Comparison of ENCODE assay signal across 16 cellular contexts in genomic region chr10:69498711-69499471, GRCh38. TPM values are rescaled to one million over a fixed set of nuclear protein-coding genes. Genes with fewer than 3 reads are reported as not detected.
DNase-seq lines count a peak whose midpoint lies in the region; ATAC-seq and TF ChIP-seq lines count a peak whose summit lies in the region.
"Had no signal": no experiment of that assay in that cellular context is flagged by ENCODE, and none has a peak within 500 bp of the region (broad histone marks: within the 10 kb centered on the region; RNA-seq: fewer than 3 reads in every experiment).

No MANE protein-coding gene starts in this region.

- H3K4me1 ChIP-seq in stomach (peaks cover 19 to 89% (median 49%) of the 10 kb centered on the region in 4 donors), MM.1S (ENCODE audit: low read length) (no peaks in the 10 kb centered on the region)

- no peaks in the 10 kb centered on the region for H3K9me3 ChIP-seq in stomach
- H3K9me3 ChIP-seq in MM.1S (replicated peaks; ENCODE audit: insufficient read depth, low read length): no peaks in the 10 kb centered on the region
- H3K9me3 ChIP-seq: BLaER1 had no signal

- H3K79me2 ChIP-seq in MM.1S (ENCODE audit: low read length): no peaks in the 10 kb centered on the region

- TF ChIP-seq CTCF in stomach (IDR thresholded peaks at IDR 0.05) (no peak), MM.1S (IDR thresholded peaks at IDR 0.05; ENCODE audit: low read length) (no peak)

- no peak for TF ChIP-seq EP300 in stomach (IDR thresholded peaks at IDR 0.05)

- H3K4me2 ChIP-seq in MM.1S (ENCODE audit: low read depth, low read length): no peak overlapping the region

- 67 to 78% (median 75%) methylated on average over 10 of the region's 10 CpGs for WGBS in stomach, 5 donors

- TF ChIP-seq POLR2A in stomach (IDR thresholded peaks at IDR 0.05): no peak

- H2AFZ ChIP-seq in MM.1S (ENCODE audit: low read length): no peak overlapping the region

- no peak overlapping the region for H3K9ac ChIP-seq in MM.1S (ENCODE audit: low read length)
- H3K9ac ChIP-seq: BLaER1 had no signal

- peak; percentile 23 for DNase-seq in EL
- peak; percentile 76 for DNase-seq in RPMI7951 (ENCODE audit: low read depth)
- peak; percentile 37 for DNase-seq in islet precursor cell
- DNase-seq in stomach: peak; percentile 26
- no peak for DNase-seq in DMS79 treated with DMSO at 0.1 percent for 48 hours (lab: John Stamatoyannopoulos, UW)
- DNase-seq in MM.1S: no peak
- DNase-seq: activated CD8-positive, alpha-beta T cell treated with anti-CD3 and anti-CD28 coated beads for 36 hours; activated gamma-delta T cell treated with Interleukin-2 at 50 U/mL for 16 hours; GOT3; NCI-H524 treated with DMSO at 0.1 percent for 48 hours had no signal

- no peak overlapping the region for H3K4me3 ChIP-seq in stomach
- no peak overlapping the region for H3K4me3 ChIP-seq in MM.1S (ENCODE audit: low read length)
- H3K4me3 ChIP-seq: BLaER1, K562, lung had no signal

- H3K27ac ChIP-seq in stomach (peak overlapping the region in 4 of 5 donors; percentile 4 to 65 (median 55)), MM.1S (ENCODE audit: low read length) (no peak overlapping the region)
- H3K27ac ChIP-seq: BLaER1, RWPE1 had no signal

- H3K9me2 ChIP-seq in MM.1S (replicated peaks; ENCODE audit: insufficient read depth, low read length): no peaks in the 10 kb centered on the region

- intact Hi-C loops in stomach (cut with DNase I; ENCODE audit: low total_unique reads): no loop called here

- peaks cover 0 to 78% (median 71%) of the 10 kb centered on the region in 4 donors for H3K36me3 ChIP-seq in stomach
- no peaks in the 10 kb centered on the region for H3K36me3 ChIP-seq in MM.1S (replicated peaks; ENCODE audit: insufficient read depth, low read length)
- H3K36me3 ChIP-seq: BLaER1 had no signal

- no peaks in the 10 kb centered on the region for H4K20me1 ChIP-seq in MM.1S (ENCODE audit: insufficient read depth, low read length)
- H4K20me1 ChIP-seq: BLaER1 had no signal

- no peaks in the 10 kb centered on the region for H3F3A ChIP-seq in MM.1S (ENCODE audit: insufficient read depth, low read length)

- H3K27me3 ChIP-seq in stomach (no peaks in the 10 kb centered on the region), MM.1S (replicated peaks; ENCODE audit: insufficient read depth, low read length) (peaks cover 15% of the 10 kb centered on the region; the same call in 1 of the 2 replicates)
- H3K27me3 ChIP-seq: BLaER1 had no signal

- ATAC-seq in GM18873 (IDR thresholded peaks at IDR 0.05; ENCODE audit: low FRiP score, unreplicated experiment) (no peak), GM19351 (IDR thresholded peaks at IDR 0.05; ENCODE audit: unreplicated experiment) (no peak)

RNA-seq across cellular contexts. Expression of gene TSPAN15, which starts 47.6 kb away (rescaled TPM):
- total RNA-seq in RPMI7951 (2014; rRNA removed; shearing (Covaris generic)): 23.1 and 29.2 TPM in 2 replicates
- 100 to 1,000 TPM in 1 of 5 donors, 10 to 100 TPM in 4; 23.5 to 153 (median 97.4) TPM for total RNA-seq in stomach
- polyA plus RNA-seq in stomach: 10 to 100 TPM; 35.4 to 67.8 (median 55.8) TPM

Comparison
In these comparisons a context has a peak if more than half of its experiments do, and no peak if none do; other contexts are left out.
1. DNase-seq: peak in EL (single experiment), RPMI7951 (single experiment), islet precursor cell (single experiment) and stomach (single experiment); none in DMS79 treated with DMSO at 0.1 percent for 48 hours (single experiment) and MM.1S (single experiment).